Comparison of ENCODE assay signal across 10 cellular contexts in genomic region chr3:10319251-10319650, GRCh38. TPM values are rescaled to one million over a fixed set of nuclear protein-coding genes. Genes with fewer than 3 reads are reported as not detected.
A peak's percentile ranks its signal among the peaks of the same experiment; 100 is the strongest.
DNase-seq lines count a peak whose midpoint lies in the region; ATAC-seq and TF ChIP-seq lines count a peak whose summit lies in the region.
"Had no signal": no experiment of that assay in that cellular context is flagged by ENCODE, and none has a peak within 500 bp of the region (broad histone marks: within the 10 kb centered on the region; RNA-seq: fewer than 3 reads in every experiment).

No MANE protein-coding gene starts in this region.

- POLR2A ChIA-PET in HEK293T (lab: Yijun Ruan, JAX), result no interaction called here

- DNase-seq in LNCaP clone FGC (ENCODE audit: low read depth), result no peak
- peak; percentile 42 for DNase-seq in colonic mucosa
- no peak for DNase-seq in nephron progenitor cell
- no peak for DNase-seq in globus pallidus (ENCODE audit: low spot score)
- no peak for DNase-seq in SHP77 treated with DMSO at 0.1 percent for 48 hours (lab: John Stamatoyannopoulos, UW)
- DNase-seq in HEK293T (ENCODE audit: extremely low spot score), result no peak
- DNase-seq in Right ventricle myocardium inferior (ENCODE audit: missing footprints), result no peak

- peaks cover 44 to 51% (median 49%) of the 10 kb centered on the region in 11 experiments for H3K36me3 ChIP-seq in BLaER1 treated with 17β-estradiol and CSF1 and Interleukin-3, amounts not matched to agents 10 nM and 100 nM
- peaks cover 12% of the 10 kb centered on the region for H3K36me3 ChIP-seq in colonic mucosa

- H3K4me2 ChIP-seq in BLaER1 treated with 17β-estradiol and CSF1 and Interleukin-3, amounts not matched to agents 10 nM and 100 nM, result peak overlapping the region; percentile 59 to 99 (median 79)

- peaks cover 9 to 56% (median 48%) of the 10 kb centered on the region in 11 experiments; a peak in 20 of 22 replicates for H4K20me1 ChIP-seq in BLaER1 treated with 17β-estradiol and CSF1 and Interleukin-3, amounts not matched to agents 10 nM and 100 nM

- no peaks in the 10 kb centered on the region for H3K27me3 ChIP-seq in BLaER1 treated with 17β-estradiol and CSF1 and Interleukin-3, amounts not matched to agents 10 nM and 100 nM
- no peaks in the 10 kb centered on the region for H3K27me3 ChIP-seq in colonic mucosa
- H3K27me3 ChIP-seq: esophagus muscularis mucosa had no signal

- no peaks in the 10 kb centered on the region for H3K9me3 ChIP-seq in BLaER1 treated with 17β-estradiol and CSF1 and Interleukin-3, amounts not matched to agents 10 nM and 100 nM (replicated peaks in 1 of 11)
- H3K9me3 ChIP-seq in colonic mucosa, result no peaks in the 10 kb centered on the region
- H3K9me3 ChIP-seq: esophagus muscularis mucosa had no signal

- H3K9ac ChIP-seq in BLaER1 treated with 17β-estradiol and CSF1 and Interleukin-3, amounts not matched to agents 10 nM and 100 nM, result peak overlapping the region; percentile 12 to 69 (median 54); a peak in 18 of 22 replicates
- H3K9ac ChIP-seq in colonic mucosa (ENCODE audit: low read depth in 2 of 2, low read length in 2 of 2), result no peak overlapping the region
- H3K9ac ChIP-seq: parathyroid adenoma had no signal

- peak overlapping the region; percentile 96 for H3K4me3 Mint-ChIP-seq in nephron progenitor cell

- no peaks in the 10 kb centered on the region for H3K9me3 Mint-ChIP-seq in nephron progenitor cell

- peaks cover 18 to 35% (median 31%) of the 10 kb centered on the region in 10 experiments for H3K4me1 ChIP-seq in BLaER1 treated with 17β-estradiol and CSF1 and Interleukin-3, amounts not matched to agents 10 nM and 100 nM
- peaks cover 6% of the 10 kb centered on the region for H3K4me1 ChIP-seq in colonic mucosa

- CTCF ChIA-PET in HEK293T (lab: Yijun Ruan, JAX), result interaction anchor here (0.6 kb wide), 1 partner anchor 194 kb away, joined by 3 read pairs; no protein-coding TSS in a partner anchor

- peak overlapping the region in 9 of 10 experiments; percentile 15 to 52 (median 45); a peak in 14 of 20 replicates for H3K4me3 ChIP-seq in BLaER1 treated with 17β-estradiol and CSF1 and Interleukin-3, amounts not matched to agents 10 nM and 100 nM
- H3K4me3 ChIP-seq in LNCaP clone FGC (ENCODE audit: low read depth, low read length) (peak overlapping the region; percentile 100), colonic mucosa (peak overlapping the region; percentile 15)

- ATAC-seq in Right ventricle myocardium inferior, result no peak

- H3K27me3 Mint-ChIP-seq in nephron progenitor cell (ENCODE audit: low read depth, poor library complexity), result peaks cover 12% of the 10 kb centered on the region

- H3K27ac ChIP-seq in BLaER1 treated with 17β-estradiol and CSF1 and Interleukin-3, amounts not matched to agents 10 nM and 100 nM, result no peak overlapping the region
- H3K27ac ChIP-seq in colonic mucosa, result no peak overlapping the region
- H3K27ac ChIP-seq: esophagus muscularis mucosa, parathyroid adenoma had no signal

- peaks cover 21% of the 10 kb centered on the region for H3K4me1 Mint-ChIP-seq in nephron progenitor cell

- TF ChIP-seq CTCF in LNCaP clone FGC (IDR thresholded peaks at IDR 0.05; ENCODE audit: control insufficient read depth, extremely low read depth, insufficient read depth) (no peak), colonic mucosa (IDR thresholded peaks at IDR 0.05) (no peak), nephron progenitor cell (IDR thresholded peaks at IDR 0.05) (no peak)

- intact Hi-C loops in colonic mucosa (cut with DNase I) (no loop called here), Right ventricle myocardium inferior (cut with DNase I) (no loop called here)

- peaks cover 7% of the 10 kb centered on the region for H3K36me3 Mint-ChIP-seq in nephron progenitor cell (ENCODE audit: low read depth)

- H3K27ac Mint-ChIP-seq in nephron progenitor cell, result no peak overlapping the region

TF ChIP-seq in HEK293T, 16 proteins besides CTCF, POLR2A, EP300 and RAD21:
- TF ChIP-seq BHLHE40 (IDR thresholded peaks at IDR 0.05; ENCODE audit: borderline replicate concordance), result no peak
- no peak for TF ChIP-seq LEF1 (IDR thresholded peaks at IDR 0.05; ENCODE audit: borderline replicate concordance)

RNA-seq across cellular contexts. Expression of gene SEC13, which starts 1.7 kb away (rescaled TPM):
- total RNA-seq in colonic mucosa, result 100 to 1,000 TPM; 119 to 168 TPM
- total RNA-seq in Right ventricle myocardium inferior, result 52.4 TPM

RNA-seq across cellular contexts. Expression of gene GHRL, which starts 26.5 kb away (rescaled TPM):
- 1 to 10 TPM in 1 of 2 donors, under 1 TPM in 1; 0.67 to 1.1 TPM for total RNA-seq in colonic mucosa
- 0.30 TPM for total RNA-seq in Right ventricle myocardium inferior

Comparison
In these comparisons a context has a peak if more than half of its experiments do, and no peak if none do; other contexts are left out.
1. H3K4me3 ChIP-seq: peak in every context shown above with its lines; median percentile 100 in LNCaP clone FGC; 45 in BLaER1 treated with 17β-estradiol and CSF1 and Interleukin-3, amounts not matched to agents 10 nM and 100 nM; 15 in colonic mucosa.
2. H3K9ac ChIP-seq: peak in BLaER1 treated with 17β-estradiol and CSF1 and Interleukin-3, amounts not matched to agents 10 nM and 100 nM (11 of 11); none in colonic mucosa (0 of 2).